ENCODE assay signal across 8 cellular contexts in the genomic region with DNA sequence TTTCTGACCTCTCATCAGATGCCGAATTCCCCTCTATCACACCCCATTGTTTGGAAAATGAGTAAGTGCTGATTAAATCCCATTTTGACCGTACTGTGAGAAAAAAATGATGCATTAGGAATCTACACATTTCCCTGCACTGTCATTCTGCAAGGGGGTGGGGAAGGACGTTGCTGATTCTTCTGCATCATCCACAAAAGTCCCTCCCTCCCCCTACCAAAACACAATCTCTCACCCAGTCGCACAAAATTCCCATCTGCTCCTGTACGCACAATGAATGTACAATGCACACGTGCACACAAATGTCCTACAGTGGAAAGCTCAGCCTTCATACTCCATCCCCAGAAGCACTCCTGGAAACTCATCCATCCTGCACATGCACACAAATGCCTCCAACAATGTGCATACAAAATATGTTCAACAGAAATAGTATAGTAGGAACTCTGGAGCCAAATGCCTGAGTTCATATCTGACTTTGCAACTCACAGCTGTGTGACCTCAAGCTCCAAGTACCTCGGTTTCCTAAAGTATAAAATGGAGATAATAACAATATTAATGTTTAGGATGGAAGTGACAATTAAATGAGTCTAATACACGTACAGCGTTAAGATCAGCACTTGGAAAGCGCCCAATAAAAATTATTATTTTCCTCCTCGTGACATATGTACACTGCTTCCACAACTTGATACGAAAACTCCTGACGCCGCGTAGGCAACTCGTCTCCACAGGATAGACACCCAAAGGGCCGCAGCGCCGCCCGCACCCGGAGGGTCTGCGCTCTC. TPM values are rescaled to one million over a fixed set of nuclear protein-coding genes. Genes with fewer than 3 reads are reported as not detected.
DNase-seq lines count a peak whose midpoint lies in the region; TF ChIP-seq lines count a peak whose summit lies in the region.

No MANE protein-coding gene starts in this region.

- H3K27ac ChIP-seq in iPS DF 6.9 (ENCODE audit: low read length), result no peak overlapping the region
- peak overlapping the region; percentile 98 to 100 (median 99) for H3K27ac ChIP-seq in spleen

- H3K4me1 Mint-ChIP-seq in Caco-2 (ENCODE audit: low read depth, unreplicated experiment), result peaks cover 36% of the 10 kb centered on the region
- peaks cover 72% of the 10 kb centered on the region for H3K4me1 Mint-ChIP-seq in activated naive CD4-positive, alpha-beta T cell treated with anti-CD3 and anti-CD28 coated beads for 36 hours (ENCODE audit: low read depth)

- WGBS in iPS DF 6.9 (ENCODE audit: insufficient coverage, insufficient read length), result 100% methylated on average over 1 of the region's 22 CpGs
- 3 to 10% (median 5%) methylated on average over 22 of the region's 22 CpGs for WGBS in spleen, 5 donors

- peak overlapping the region; percentile 28 for H3K27ac Mint-ChIP-seq in Caco-2 (ENCODE audit: unreplicated experiment)
- H3K27ac Mint-ChIP-seq in activated naive CD4-positive, alpha-beta T cell treated with anti-CD3 and anti-CD28 coated beads for 36 hours, result peak overlapping the region; percentile 93

- no peaks in the 10 kb centered on the region for H3K36me3 ChIP-seq in Caco-2 (ENCODE audit: control insufficient read depth, insufficient read depth, low read length)
- H3K36me3 ChIP-seq in iPS DF 6.9 (ENCODE audit: control insufficient read depth, insufficient read depth, low read length), result no peaks in the 10 kb centered on the region
- H3K36me3 ChIP-seq in spleen, result peaks cover 0 to 42% (median 2%) of the 10 kb centered on the region in 6 donors

- H3K9me3 ChIP-seq in Caco-2, result no peaks in the 10 kb centered on the region
- no peaks in the 10 kb centered on the region for H3K9me3 ChIP-seq in iPS DF 6.9 (ENCODE audit: control insufficient read depth, insufficient read depth, low read length)
- H3K9me3 ChIP-seq in spleen, result no peaks in the 10 kb centered on the region

- TF ChIP-seq POLR2A in spleen (IDR thresholded peaks at IDR 0.05), result no peak

- H3K4me3 Mint-ChIP-seq in Caco-2 (ENCODE audit: unreplicated experiment), result peak overlapping the region; percentile 74
- peak overlapping the region; percentile 83 for H3K4me3 Mint-ChIP-seq in activated naive CD4-positive, alpha-beta T cell treated with anti-CD3 and anti-CD28 coated beads for 36 hours

- no peaks in the 10 kb centered on the region for H3K27me3 Mint-ChIP-seq in Caco-2 (ENCODE audit: insufficient read depth, unreplicated experiment)
- no peaks in the 10 kb centered on the region for H3K27me3 Mint-ChIP-seq in activated naive CD4-positive, alpha-beta T cell treated with anti-CD3 and anti-CD28 coated beads for 36 hours (ENCODE audit: low read depth)

- no peaks in the 10 kb centered on the region for H3K9me3 Mint-ChIP-seq in Caco-2 (ENCODE audit: unreplicated experiment)
- no peaks in the 10 kb centered on the region for H3K9me3 Mint-ChIP-seq in activated naive CD4-positive, alpha-beta T cell treated with anti-CD3 and anti-CD28 coated beads for 36 hours

- H3K4me1 ChIP-seq in Caco-2 (peaks cover 6% of the 10 kb centered on the region), iPS DF 6.9 (ENCODE audit: control insufficient read depth, insufficient read depth, low read length) (peaks cover 2% of the 10 kb centered on the region), spleen (peaks cover 63 to 94% (median 85%) of the 10 kb centered on the region in 6 donors)

- intact Hi-C loops in Caco-2 (cut with micrococcal nuclease; ENCODE audit: unreplicated experiment) (loop anchor here (1.0 to 2.0 kb wide), 4 partner anchors 8 to 35 kb away; no protein-coding TSS in a partner anchor), spleen (cut with DNase I; ENCODE audit: low total_unique reads) (no loop called here)
- intact Hi-C loops in activated naive CD4-positive, alpha-beta T cell treated with anti-CD3 and anti-CD28 coated beads for 36 hours (cut with micrococcal nuclease), result loop anchor here (1.0 to 5.0 kb wide), 11 partner anchors 11 to 1723 kb away; a partner anchor contains a TSS

- DNase-seq in Caco-2, result no peak
- peak; percentile 85 for DNase-seq in HT1080 (ENCODE audit: low read depth)
- DNase-seq in activated naive CD4-positive, alpha-beta T cell treated with anti-CD3 and anti-CD28 coated beads for 36 hours, result peak; percentile 84
- no peak for DNase-seq in iPS DF 6.9 (ENCODE audit: low read depth, low spot score)
- peak; percentile 11 for DNase-seq in spleen
- no peak for DNase-seq in NCI-H2029 treated with DMSO at 0.1 percent for 48 hours (lab: John Stamatoyannopoulos, UW)
- DNase-seq in activated CD4-positive, CD25-positive, alpha-beta regulatory T cell treated with anti-CD3 and anti-CD28 coated beads, Interleukin-2, amount 50 U/mL, for 72 hours, result no peak
- no peak for DNase-seq in SKM-1 (lab: John Stamatoyannopoulos, UW; ENCODE audit: unreplicated experiment)

- H3K4me3 ChIP-seq in Caco-2 (ENCODE audit: low read depth, low read length) (peak overlapping the region; percentile 62), iPS DF 6.9 (ENCODE audit: low read length) (peak overlapping the region; percentile 70; the same call in 1 of the 2 replicates), spleen (peak overlapping the region; percentile 77 to 96 (median 90))

- H3K36me3 Mint-ChIP-seq in Caco-2 (ENCODE audit: insufficient read depth, unreplicated experiment), result peaks cover 11% of the 10 kb centered on the region
- peaks cover 48% of the 10 kb centered on the region for H3K36me3 Mint-ChIP-seq in activated naive CD4-positive, alpha-beta T cell treated with anti-CD3 and anti-CD28 coated beads for 36 hours (ENCODE audit: low read depth)

- CTCF ChIA-PET in Caco-2 (lab: Charles Lee), result interaction anchor here (1.2 to 1.4 kb wide), 2 partner anchors 35 to 46 kb away, joined by 3 to 6 read pairs; no protein-coding TSS in a partner anchor
- CTCF ChIA-PET in activated naive CD4-positive, alpha-beta T cell treated with anti-CD3 and anti-CD28 coated beads for 36 hours (lab: Charles Lee), result interaction anchor here (0.7 to 3.1 kb wide), 3 partner anchors 9 to 35 kb away, joined by 3 to 21 read pairs (median 6); no protein-coding TSS in a partner anchor

- H3K27me3 ChIP-seq in Caco-2 (replicated peaks; ENCODE audit: control insufficient read depth, insufficient read depth, low read length), result no peaks in the 10 kb centered on the region
- H3K27me3 ChIP-seq in iPS DF 6.9 (ENCODE audit: control insufficient read depth, insufficient read depth, low read length), result no peaks in the 10 kb centered on the region
- H3K27me3 ChIP-seq in spleen (replicated peaks in 1 of 7), result no peaks in the 10 kb centered on the region

- TSS peak; percentile 42 for BruUV-seq in Caco-2 (replicated peaks; lab: Mats Ljungman, UMichigan)

- POLR2A ChIA-PET in Caco-2 (lab: Charles Lee), result no interaction called here

- TF ChIP-seq CTCF in Caco-2 (IDR thresholded peaks at IDR 0.05; ENCODE audit: insufficient read depth in 1 of 2, low read depth in 1 of 2, low read length in 1 of 2, severe bottlenecking in 1 of 2, unreplicated experiment in 1 of 2), result no peak
- TF ChIP-seq CTCF in spleen (IDR thresholded peaks at IDR 0.05 in 8 of 11, conservative IDR thresholded peaks at IDR 0.05 in 3 of 11), result no peak

RNA-seq across cellular contexts. Expression of a gene that starts 0.8 kb away (rescaled TPM):
- total RNA-seq in Caco-2 (2022), result 62.7 and 65.7 TPM in 2 replicates
- 72.9 and 83.0 TPM in 2 replicates for total RNA-seq in HT1080 (2014; rRNA removed; shearing (Covaris generic))
- 97.4 and 109 TPM in 2 replicates for polyA plus RNA-seq in HT1080 (2015; cell fraction: cytosol; rRNA removed)
- 63.0 and 65.9 TPM in 2 replicates for polyA plus RNA-seq in HT1080 (2015; cell fraction: nucleus; rRNA removed)
- total RNA-seq in activated naive CD4-positive, alpha-beta T cell treated with anti-CD3 and anti-CD28 coated beads for 36 hours, result 100 to 1,000 TPM; 238 to 263 TPM
- 100 to 1,000 TPM; 179 to 260 (median 218) TPM for total RNA-seq in spleen
- polyA plus RNA-seq in spleen, result 100 to 1,000 TPM in 1 of 3 donors, 10 to 100 TPM in 2; 67.7 to 149 (median 95.9) TPM

RNA-seq across cellular contexts. Expression of a gene that starts 59.6 kb away (rescaled TPM):
- total RNA-seq in Caco-2 (2022) (80.6 and 86.6 TPM in 2 replicates), spleen (100 to 1,000 TPM in 6 of 7 donors, 10 to 100 TPM in 1; 78.7 to 886 (median 416) TPM)
- 0.17 and 0.27 TPM in 2 replicates for total RNA-seq in HT1080 (2014; rRNA removed; shearing (Covaris generic))
- 0.72 and 1.3 TPM in 2 replicates for polyA plus RNA-seq in HT1080 (2015; cell fraction: cytosol; rRNA removed)
- polyA plus RNA-seq in HT1080 (2015; cell fraction: nucleus; rRNA removed), result 0.37 and 1.3 TPM in 2 replicates
- not detected for total RNA-seq in activated naive CD4-positive, alpha-beta T cell treated with anti-CD3 and anti-CD28 coated beads for 36 hours
- 100 to 1,000 TPM; 158 to 261 (median 256) TPM for polyA plus RNA-seq in spleen

Comparison
In these comparisons a context has a peak if more than half of its experiments do, and no peak if none do; other contexts are left out.
1. DNase-seq: peak in HT1080 (single experiment), activated naive CD4-positive, alpha-beta T cell treated with anti-CD3 and anti-CD28 coated beads for 36 hours (single experiment) and spleen (single experiment); none in Caco-2 (0 of 2), iPS DF 6.9 (single experiment), NCI-H2029 treated with DMSO at 0.1 percent for 48 hours (single experiment), activated CD4-positive, CD25-positive, alpha-beta regulatory T cell treated with anti-CD3 and anti-CD28 coated beads, Interleukin-2, amount 50 U/mL, for 72 hours (single experiment) and SKM-1 (single experiment).
2. RNA of a gene that starts 59.6 kb away (total RNA-seq): 78.7 to 886 TPM in spleen and 80.6 to 86.6 TPM in Caco-2; 0.17 to 0.27 TPM in HT1080 and not detected in activated naive CD4-positive, alpha-beta T cell treated with anti-CD3 and anti-CD28 coated beads for 36 hours; every median in the first group is over 10 times any median in the second.
3. Peak in every context shown above with its lines, with median percentiles within 50 percentile points of each other: H3K4me3 ChIP-seq.